Comparison of ENCODE assay signal across 8 cellular contexts in the genomic region with DNA sequence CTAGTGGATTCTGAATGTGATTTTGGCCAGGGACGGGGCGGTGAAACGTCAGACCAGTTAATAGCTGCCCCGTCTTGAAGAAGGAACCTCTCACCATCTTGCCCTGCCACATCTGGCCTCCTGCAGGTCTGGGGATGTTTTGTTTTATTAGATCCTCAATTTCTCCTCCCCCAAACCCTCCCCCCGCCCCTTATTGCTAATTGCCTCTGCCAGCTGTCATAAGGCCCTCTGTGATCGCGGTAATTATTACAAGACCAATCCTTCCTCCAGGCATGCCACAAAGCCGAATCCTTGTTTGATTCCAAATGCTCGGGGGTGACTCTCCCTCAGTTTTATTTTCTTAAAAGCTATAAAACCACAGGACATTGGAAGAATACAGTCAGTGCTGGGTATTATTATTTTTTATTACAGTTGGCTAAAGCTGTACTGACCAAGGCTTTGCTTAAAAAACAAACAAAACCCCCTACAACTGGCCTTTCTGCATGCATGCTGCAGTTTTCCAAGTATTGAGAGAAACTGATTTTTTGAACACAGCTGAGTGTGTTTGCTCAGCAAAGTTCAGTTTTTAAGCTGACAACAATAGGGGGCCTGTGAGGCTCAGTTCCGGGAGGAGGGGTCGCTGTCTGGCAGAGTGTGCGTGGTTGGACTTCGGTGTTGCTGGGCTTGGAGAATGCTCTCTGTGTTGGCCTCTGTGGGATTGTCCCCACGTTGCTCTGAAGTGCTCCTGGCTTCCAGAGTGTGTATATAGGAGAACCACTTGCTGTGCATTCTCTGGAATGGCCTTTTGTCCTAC. TPM values are rescaled to one million over a fixed set of nuclear protein-coding genes. Genes with fewer than 3 reads are reported as not detected.
DNase-seq lines count a peak whose midpoint lies in the region; ATAC-seq and TF ChIP-seq lines count a peak whose summit lies in the region.

No MANE protein-coding gene starts in this region.

- no peaks in the 10 kb centered on the region for H3K9me3 Mint-ChIP-seq in Caco-2 (ENCODE audit: unreplicated experiment)
- H3K9me3 Mint-ChIP-seq in activated CD4-positive, alpha-beta memory T cell treated with anti-CD3 and anti-CD28 coated beads for 36 hours: no peaks in the 10 kb centered on the region
- no peaks in the 10 kb centered on the region for H3K9me3 Mint-ChIP-seq in stimulated activated naive CD8-positive, alpha-beta T cell treated with anti-CD3 and anti-CD28 coated beads, Interleukin-15, amount 100 ng/mL, for 72 hours

- H3K36me3 Mint-ChIP-seq in Caco-2 (ENCODE audit: insufficient read depth, unreplicated experiment): no peaks in the 10 kb centered on the region
- peaks cover 3% of the 10 kb centered on the region for H3K36me3 Mint-ChIP-seq in activated CD4-positive, alpha-beta memory T cell treated with anti-CD3 and anti-CD28 coated beads for 36 hours

- TSS peak; percentile 33 for BruUV-seq in Caco-2 (replicated peaks; lab: Mats Ljungman, UMichigan)

- no peak overlapping the region for H3K27ac ChIP-seq in HL-60 (replicated peaks)

- H3K27ac Mint-ChIP-seq in Caco-2 (ENCODE audit: unreplicated experiment): no peak overlapping the region
- peak overlapping the region; percentile 80 for H3K27ac Mint-ChIP-seq in activated CD4-positive, alpha-beta memory T cell treated with anti-CD3 and anti-CD28 coated beads for 36 hours
- peak overlapping the region; percentile 91 to 95 for H3K27ac Mint-ChIP-seq in stimulated activated naive CD8-positive, alpha-beta T cell treated with anti-CD3 and anti-CD28 coated beads, Interleukin-15, amount 100 ng/mL, for 72 hours

- ATAC-seq in stimulated activated naive CD8-positive, alpha-beta T cell treated with anti-CD3 and anti-CD28 coated beads, Interleukin-15, amount 100 ng/mL, for 72 hours: no peak
- ATAC-seq in HG02759 (IDR thresholded peaks at IDR 0.05; ENCODE audit: unreplicated experiment) (no peak), HG02938 (IDR thresholded peaks at IDR 0.05; ENCODE audit: unreplicated experiment) (no peak), HG03342 (IDR thresholded peaks at IDR 0.05; ENCODE audit: unreplicated experiment) (no peak)

- DNase-seq in Caco-2: peak in 1 of 2 experiments; percentile 36
- DNase-seq in HL-60 (ENCODE audit: low read depth in 1 of 2, low spot score in 1 of 2): peak; percentile 27 to 38
- DNase-seq in activated CD4-positive, alpha-beta memory T cell treated with anti-CD3 and anti-CD28 coated beads for 36 hours: no peak
- no peak for DNase-seq in stimulated activated naive CD8-positive, alpha-beta T cell treated with anti-CD3 and anti-CD28 coated beads, Interleukin-15, amount 100 ng/mL, for 72 hours

- intact Hi-C loops in Caco-2 (cut with micrococcal nuclease; ENCODE audit: unreplicated experiment): loop anchor here (2.0 kb wide), 1 partner anchor 77 kb away; no protein-coding TSS in a partner anchor
- intact Hi-C loops in activated CD4-positive, alpha-beta memory T cell treated with anti-CD3 and anti-CD28 coated beads for 36 hours (cut with micrococcal nuclease): loop anchor here (5.0 kb wide), 1 partner anchor 71 kb away; no protein-coding TSS in a partner anchor

- TF ChIP-seq CTCF in Caco-2 (IDR thresholded peaks at IDR 0.05; ENCODE audit: insufficient read depth in 1 of 2, low read depth in 1 of 2, low read length in 1 of 2, severe bottlenecking in 1 of 2, unreplicated experiment in 1 of 2) (no peak), HL-60 (IDR thresholded peaks at IDR 0.05; ENCODE audit: insufficient read depth, low read length) (no peak)

- H3K36me3 ChIP-seq in Caco-2 (ENCODE audit: control insufficient read depth, insufficient read depth, low read length): no peaks in the 10 kb centered on the region

- POLR2A ChIA-PET in Caco-2 (lab: Charles Lee): interaction anchor here (0.7 kb wide), 1 partner anchor 53 kb away, joined by 3 read pairs; no protein-coding TSS in a partner anchor
- POLR2A ChIA-PET in activated CD4-positive, alpha-beta memory T cell treated with anti-CD3 and anti-CD28 coated beads for 36 hours (lab: Charles Lee): interaction anchor here (0.6 to 3.7 kb wide), 7 partner anchors 8 to 157 kb away, joined by 3 to 26 read pairs (median 6); no protein-coding TSS in a partner anchor

- H3K27me3 Mint-ChIP-seq in Caco-2 (ENCODE audit: insufficient read depth, unreplicated experiment): no peaks in the 10 kb centered on the region
- H3K27me3 Mint-ChIP-seq in activated CD4-positive, alpha-beta memory T cell treated with anti-CD3 and anti-CD28 coated beads for 36 hours: no peaks in the 10 kb centered on the region
- no peaks in the 10 kb centered on the region for H3K27me3 Mint-ChIP-seq in stimulated activated naive CD8-positive, alpha-beta T cell treated with anti-CD3 and anti-CD28 coated beads, Interleukin-15, amount 100 ng/mL, for 72 hours

- H3K27me3 ChIP-seq in Caco-2 (replicated peaks; ENCODE audit: control insufficient read depth, insufficient read depth, low read length) (no peaks in the 10 kb centered on the region), HL-60 (ENCODE audit: insufficient read depth, poor library complexity, severe bottlenecking) (no peaks in the 10 kb centered on the region)

- H3K4me3 ChIP-seq in Caco-2 (ENCODE audit: low read depth, low read length) (peak overlapping the region; percentile 79), HL-60 (replicated peaks; ENCODE audit: insufficient read depth, low read length) (peak overlapping the region; percentile 77), iPS-18c (ENCODE audit: insufficient read depth, low read depth, low read length) (peak overlapping the region; percentile 82)

- peaks cover 46% of the 10 kb centered on the region for H3K4me1 Mint-ChIP-seq in Caco-2 (ENCODE audit: low read depth, unreplicated experiment)
- H3K4me1 Mint-ChIP-seq in activated CD4-positive, alpha-beta memory T cell treated with anti-CD3 and anti-CD28 coated beads for 36 hours (ENCODE audit: low read depth): peaks cover 54% of the 10 kb centered on the region
- H3K4me1 Mint-ChIP-seq in stimulated activated naive CD8-positive, alpha-beta T cell treated with anti-CD3 and anti-CD28 coated beads, Interleukin-15, amount 100 ng/mL, for 72 hours: peaks cover 82% of the 10 kb centered on the region

- H3K4me3 Mint-ChIP-seq in Caco-2 (ENCODE audit: unreplicated experiment): peak overlapping the region; percentile 89
- H3K4me3 Mint-ChIP-seq in activated CD4-positive, alpha-beta memory T cell treated with anti-CD3 and anti-CD28 coated beads for 36 hours: peak overlapping the region; percentile 92
- H3K4me3 Mint-ChIP-seq in stimulated activated naive CD8-positive, alpha-beta T cell treated with anti-CD3 and anti-CD28 coated beads, Interleukin-15, amount 100 ng/mL, for 72 hours: peak overlapping the region; percentile 92 to 97

- H3K4me1 ChIP-seq in Caco-2: peaks cover 35% of the 10 kb centered on the region

- H3K9me3 ChIP-seq in Caco-2 (no peaks in the 10 kb centered on the region), iPS-18c (ENCODE audit: control insufficient read depth, insufficient read depth, low read length) (no peaks in the 10 kb centered on the region)

- CTCF ChIA-PET in Caco-2 (lab: Charles Lee): interaction anchor here (0.8 to 1.6 kb wide), 3 partner anchors 142 to 320 kb away, joined by 3 to 5 read pairs (median 5); no protein-coding TSS in a partner anchor
- CTCF ChIA-PET in activated CD4-positive, alpha-beta memory T cell treated with anti-CD3 and anti-CD28 coated beads for 36 hours (lab: Charles Lee): interaction anchor here (0.6 to 7.6 kb wide), 6 partner anchors 9 to 143 kb away, joined by 3 to 56 read pairs (median 4); no protein-coding TSS in a partner anchor

RNA-seq across cellular contexts. Expression of a gene that starts 1.7 kb away (rescaled TPM):
- total RNA-seq in Caco-2 (2022): 88.9 and 91.5 TPM in 2 replicates
- 10 to 100 TPM; 55.0 to 60.8 TPM for total RNA-seq in activated CD4-positive, alpha-beta memory T cell treated with anti-CD3 and anti-CD28 coated beads for 36 hours

Comparison
In these comparisons a context has a peak if more than half of its experiments do, and no peak if none do; other contexts are left out.
1. DNase-seq: peak in HL-60 (2 of 2); none in activated CD4-positive, alpha-beta memory T cell treated with anti-CD3 and anti-CD28 coated beads for 36 hours (single experiment) and stimulated activated naive CD8-positive, alpha-beta T cell treated with anti-CD3 and anti-CD28 coated beads, Interleukin-15, amount 100 ng/mL, for 72 hours (0 of 2).
2. Peak in every context shown above with its lines, with median percentiles within 50 percentile points of each other: H3K4me3 ChIP-seq and H3K4me3 Mint-ChIP-seq.